In genomic region chr6:11711644-11711993, GRCh38 we compare ENCODE assay signal across 9 cellular contexts.
DNase-seq lines count a peak whose midpoint lies in the region; ATAC-seq, FAIRE-seq and TF ChIP-seq lines count a peak whose summit lies in the region.
"Had no signal": no experiment of that assay in that cellular context is flagged by ENCODE, and none has a peak within 500 bp of the region (broad histone marks: within the 10 kb centered on the region; RNA-seq: fewer than 3 reads in every experiment).

No MANE protein-coding gene starts in this region.

- peaks cover 10% of the 10 kb centered on the region for H3K36me3 Mint-ChIP-seq in activated naive CD4-positive, alpha-beta T cell treated with anti-CD3 and anti-CD28 coated beads, Interleukin-2, amount 50 U/mL, for 24 hours

- TF ChIP-seq POLR2A in GM12892 (IDR thresholded peaks at IDR 0.05; ENCODE audit: low read depth, low read length) (no peak; the same call in 1 of the 2 replicates), thyroid gland (IDR thresholded peaks at IDR 0.05) (no peak)

- H3K9me3 ChIP-seq in thyroid gland = no peaks in the 10 kb centered on the region

- H3K4me3 Mint-ChIP-seq in activated naive CD4-positive, alpha-beta T cell treated with anti-CD3 and anti-CD28 coated beads, Interleukin-2, amount 50 U/mL, for 24 hours = peak overlapping the region; percentile 77

- peak overlapping the region; percentile 100 for H3K27ac Mint-ChIP-seq in activated naive CD4-positive, alpha-beta T cell treated with anti-CD3 and anti-CD28 coated beads, Interleukin-2, amount 50 U/mL, for 24 hours

- H3K4me1 ChIP-seq in thyroid gland = peaks cover 35 to 47% of the 10 kb centered on the region in 2 donors

- TF ChIP-seq CTCF in thyroid gland (IDR thresholded peaks at IDR 0.05) = no peak

- intact Hi-C loops in thyroid gland (cut with DNase I) = no loop called here

- ATAC-seq in GM18511 (IDR thresholded peaks at IDR 0.05; ENCODE audit: unreplicated experiment) = peak; percentile 46
- ATAC-seq in HG03520 (IDR thresholded peaks at IDR 0.05; ENCODE audit: unreplicated experiment) = peak; percentile 35
- no peak for ATAC-seq in HG03521 (IDR thresholded peaks at IDR 0.05; ENCODE audit: unreplicated experiment)

- H3K4me3 ChIP-seq in thyroid gland (replicated peaks in 1 of 3) = no peak overlapping the region

- H3K4me1 Mint-ChIP-seq in activated naive CD4-positive, alpha-beta T cell treated with anti-CD3 and anti-CD28 coated beads, Interleukin-2, amount 50 U/mL, for 24 hours = peaks cover 92% of the 10 kb centered on the region

- H3K27me3 Mint-ChIP-seq in activated naive CD4-positive, alpha-beta T cell treated with anti-CD3 and anti-CD28 coated beads, Interleukin-2, amount 50 U/mL, for 24 hours = no peaks in the 10 kb centered on the region

- no peak for FAIRE-seq in GM12892 (lab: Jason Lieb, UNC)

- H3K36me3 ChIP-seq in thyroid gland = no peaks in the 10 kb centered on the region

- DNase-seq in stimulated activated CD4-positive, alpha-beta T cell treated with anti-CD3 and anti-CD28 coated beads, Interleukin-2, amount 100 ng/mL, for 24 hours = peak; percentile 79 to 82
- DNase-seq in GM12892 (ENCODE audit: insufficient read length) (no peak), cerebellar cortex (ENCODE audit: low spot score) (no peak), thyroid gland (no peak)
- DNase-seq: erythroblast had no signal

- peak overlapping the region in 1 of 3 donors; percentile 7 for H3K27ac ChIP-seq in thyroid gland

- H3K9me3 Mint-ChIP-seq in activated naive CD4-positive, alpha-beta T cell treated with anti-CD3 and anti-CD28 coated beads, Interleukin-2, amount 50 U/mL, for 24 hours = peaks cover 10% of the 10 kb centered on the region

- WGBS in thyroid gland, 2 donors = 59 to 77% methylated on average over 7 of the region's 7 CpGs

- no peaks in the 10 kb centered on the region for H3K27me3 ChIP-seq in thyroid gland

Comparison
In these comparisons a context has a peak if more than half of its experiments do, and no peak if none do; other contexts are left out.
1. DNase-seq: peak in stimulated activated CD4-positive, alpha-beta T cell treated with anti-CD3 and anti-CD28 coated beads, Interleukin-2, amount 100 ng/mL, for 24 hours (2 of 2); none in GM12892 (single experiment), cerebellar cortex (single experiment) and thyroid gland (0 of 2).